ENCODE assay signal across 19 cellular contexts in genomic region chr5:111574316-111574715, GRCh38.
A peak's percentile ranks its signal among the peaks of the same experiment; 100 is the strongest.
DNase-seq lines count a peak whose midpoint lies in the region; FAIRE-seq and TF ChIP-seq lines count a peak whose summit lies in the region.
"Had no signal": no experiment of that assay in that cellular context is flagged by ENCODE, and none has a peak within 500 bp of the region (broad histone marks: within the 10 kb centered on the region; RNA-seq: fewer than 3 reads in every experiment).

No MANE protein-coding gene starts in this region.

- peak; percentile 40 for FAIRE-seq in bronchial epithelial cell (lab: Jason Lieb, UNC)
- FAIRE-seq: A204.1, GM12892 had no signal

- DNase-seq in EL, result peak; percentile 55
- peak; percentile 27 for DNase-seq in Karpas-422
- DNase-seq in bronchial epithelial cell (ENCODE audit: low read depth), result peak; percentile 11
- no peak for DNase-seq in mesenchymal stem cell
- DNase-seq in SK-N-DZ (ENCODE audit: low spot score), result no peak
- no peak for DNase-seq in MV-4-11 (lab: John Stamatoyannopoulos, UW)
- DNase-seq in COR-L47 (lab: John Stamatoyannopoulos, UW), result no peak
- DNase-seq: MM.1S; NCI-H1092 treated with DMSO at 0.1 percent for 48 hours; NCI-H1436 treated with DMSO at 0.1 percent for 48 hours; NCI-H2029; NCI-H2227 treated with DMSO at 0.1 percent for 48 hours; NCI-H510A treated with DMSO at 0.1 percent for 48 hours; NCI-H774; NK-92 treated with Interleukin-12 subunit alpha and Interleukin-12 subunit beta, amount 100 ng/mL, for 24 hours; SIG-M5; T-cell had no signal

- no peak overlapping the region for H3K23ac ChIP-seq in mesenchymal stem cell (ENCODE audit: low read length in 2 of 2)

- H3K4me3 ChIP-seq in Karpas-422 (ENCODE audit: low read length) (no peak overlapping the region), bronchial epithelial cell (ENCODE audit: low read depth, low read length) (no peak overlapping the region), mesenchymal stem cell (ENCODE audit: insufficient read depth in 1 of 2, low read depth in 1 of 2, low read length in 2 of 2) (no peak overlapping the region)

- no peak overlapping the region for H4K91ac ChIP-seq in mesenchymal stem cell (ENCODE audit: low read length)

- H2BK12ac ChIP-seq in mesenchymal stem cell (ENCODE audit: low read length in 2 of 2), result peak overlapping the region in 1 of 2 experiments; percentile 31

- H3K27me3 ChIP-seq in Karpas-422 (ENCODE audit: low read length) (no peaks in the 10 kb centered on the region), bronchial epithelial cell (ENCODE audit: control insufficient read depth, insufficient read depth, low read length) (no peaks in the 10 kb centered on the region), mesenchymal stem cell (ENCODE audit: control insufficient read depth in 1 of 2, insufficient read depth in 1 of 2, low read length in 2 of 2) (no peaks in the 10 kb centered on the region)

- H3K4ac ChIP-seq in mesenchymal stem cell (ENCODE audit: low read depth in 1 of 2, low read length in 2 of 2), result peak overlapping the region in 1 of 2 experiments; percentile 15

- no peak overlapping the region for H2BK15ac ChIP-seq in mesenchymal stem cell (ENCODE audit: low read depth, poor library complexity, severe bottlenecking)

- H3K4me1 ChIP-seq in Karpas-422 (ENCODE audit: low read length) (no peaks in the 10 kb centered on the region), mesenchymal stem cell (ENCODE audit: control insufficient read depth, insufficient read depth, low read depth, low read length) (no peaks in the 10 kb centered on the region)

- H2AFZ ChIP-seq in Karpas-422 (ENCODE audit: low read length) (no peak overlapping the region), mesenchymal stem cell (ENCODE audit: low read depth, low read length) (no peak overlapping the region)

- H2AK5ac ChIP-seq in mesenchymal stem cell (ENCODE audit: low read length, severe bottlenecking), result no peak overlapping the region

- no peaks in the 10 kb centered on the region for H3K79me2 ChIP-seq in Karpas-422 (ENCODE audit: low read length)

- no peak overlapping the region for H2BK120ac ChIP-seq in mesenchymal stem cell (ENCODE audit: low read depth, low read length)

- H4K8ac ChIP-seq in mesenchymal stem cell (ENCODE audit: low read length), result no peak overlapping the region

- no peak for TF ChIP-seq CTCF in bronchial epithelial cell (IDR thresholded peaks at IDR 0.05; ENCODE audit: insufficient read depth, low read length, severe bottlenecking)

- H3K9me2 ChIP-seq in Karpas-422 (replicated peaks; ENCODE audit: insufficient read depth, low read length), result no peaks in the 10 kb centered on the region

- H3K4me2 ChIP-seq in Karpas-422 (ENCODE audit: low read depth, low read length, poor library complexity, severe bottlenecking), result no peak overlapping the region
- no peak overlapping the region for H3K4me2 ChIP-seq in mesenchymal stem cell (ENCODE audit: low read length, poor library complexity, severe bottlenecking)

- H3K9me3 ChIP-seq in Karpas-422 (ENCODE audit: low read length), result no peaks in the 10 kb centered on the region
- H3K9me3 ChIP-seq in mesenchymal stem cell (ENCODE audit: control insufficient read depth, low read length), result no peaks in the 10 kb centered on the region

- peak overlapping the region; percentile 45 to 66 for H3K18ac ChIP-seq in mesenchymal stem cell (ENCODE audit: low read depth in 1 of 2, low read length in 2 of 2)

- no peak overlapping the region for H3K27ac ChIP-seq in Karpas-422 (ENCODE audit: low read length)
- no peak overlapping the region for H3K27ac ChIP-seq in mesenchymal stem cell (ENCODE audit: low read length, poor library complexity, severe bottlenecking)

- H3K9ac ChIP-seq in Karpas-422 (ENCODE audit: low read length) (no peak overlapping the region), mesenchymal stem cell (ENCODE audit: low read length) (no peak overlapping the region)

- H3K79me1 ChIP-seq in mesenchymal stem cell (replicated peaks; ENCODE audit: low read length, poor library complexity, severe bottlenecking), result no peaks in the 10 kb centered on the region

- H2BK5ac ChIP-seq in mesenchymal stem cell (ENCODE audit: low read depth, low read length, poor library complexity, severe bottlenecking), result no peak overlapping the region

- no peak overlapping the region for H3K14ac ChIP-seq in mesenchymal stem cell (ENCODE audit: low read length in 2 of 2)

- 90% methylated on average over 2 of the region's 2 CpGs for WGBS in mesenchymal stem cell

- no peaks in the 10 kb centered on the region for H4K20me1 ChIP-seq in Karpas-422 (ENCODE audit: insufficient read depth, low read depth, low read length)

- H3K36me3 ChIP-seq in Karpas-422 (ENCODE audit: insufficient read depth, low read length) (no peaks in the 10 kb centered on the region), bronchial epithelial cell (ENCODE audit: control insufficient read depth, insufficient read depth, low read length) (no peaks in the 10 kb centered on the region), mesenchymal stem cell (ENCODE audit: control insufficient read depth in 1 of 2, insufficient read depth in 2 of 2, low read depth in 1 of 2, low read length in 2 of 2) (no peaks in the 10 kb centered on the region)

Comparison
In these comparisons a context has a peak if more than half of its experiments do, and no peak if none do; other contexts are left out.
1. DNase-seq: peak in EL (single experiment), Karpas-422 (single experiment) and bronchial epithelial cell (single experiment); none in mesenchymal stem cell (single experiment), SK-N-DZ (single experiment), MV-4-11 (single experiment) and COR-L47 (single experiment).